9 cellular contexts compared by ENCODE assay signal in the genomic region with DNA sequence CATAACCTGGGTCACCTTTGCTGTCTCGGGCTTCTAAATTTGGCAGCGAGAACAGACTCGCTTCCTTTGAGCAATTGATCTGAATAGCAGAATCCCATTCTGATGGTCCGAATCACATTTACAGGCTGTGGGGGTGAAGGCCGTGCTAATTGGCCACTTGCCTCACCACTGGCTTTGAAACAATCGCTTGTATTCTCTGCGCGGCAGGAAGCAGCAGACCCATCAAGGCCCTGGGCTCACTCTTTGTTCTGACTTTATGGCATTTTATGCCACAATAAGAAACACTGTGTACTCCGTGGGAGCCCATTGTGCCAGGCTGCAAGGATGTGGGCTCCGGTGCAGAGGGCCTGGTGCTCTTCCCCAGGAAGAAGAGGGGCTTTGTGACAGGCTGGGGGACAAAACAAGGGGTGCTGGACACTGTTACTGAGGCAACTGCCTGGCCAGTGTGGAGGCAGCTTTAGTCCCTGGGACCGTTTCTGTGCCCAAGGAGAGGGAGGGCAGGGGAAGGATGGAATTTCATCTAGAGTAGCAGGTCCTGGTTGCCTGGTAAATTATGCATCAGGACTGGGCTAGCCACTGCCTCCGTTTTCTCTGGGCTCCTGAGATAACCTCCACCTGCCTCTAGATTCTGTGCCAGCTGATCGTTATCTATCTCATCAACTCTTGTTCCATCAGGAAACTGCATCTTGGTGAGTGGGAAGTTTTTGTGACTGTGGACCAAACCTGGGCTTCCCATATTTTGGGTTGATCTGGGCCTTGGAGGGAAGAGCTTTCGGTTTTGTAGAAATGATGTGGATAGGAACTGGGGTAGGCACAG.
A peak's percentile ranks its signal among the peaks of the same experiment; 100 is the strongest.
DNase-seq lines count a peak whose midpoint lies in the region; ATAC-seq and TF ChIP-seq lines count a peak whose summit lies in the region.
"Had no signal": no experiment of that assay in that cellular context is flagged by ENCODE, and none has a peak within 500 bp of the region (broad histone marks: within the 10 kb centered on the region; RNA-seq: fewer than 3 reads in every experiment).

No MANE protein-coding gene starts in this region.

- H3K4me1 ChIP-seq in CD8-positive, alpha-beta T cell (ENCODE audit: insufficient read depth, low read length) = peaks cover 5% of the 10 kb centered on the region
- peaks cover 15% of the 10 kb centered on the region for H3K4me1 ChIP-seq in cardiac muscle cell (ENCODE audit: low read depth)

- no peaks in the 10 kb centered on the region for H3K9me3 Mint-ChIP-seq in CD8-positive, alpha-beta T cell
- no peaks in the 10 kb centered on the region for H3K9me3 Mint-ChIP-seq in osteocyte (ENCODE audit: unreplicated experiment)

- POLR2A ChIA-PET in CD8-positive, alpha-beta T cell (lab: Charles Lee) = no interaction called here

- H3K27me3 Mint-ChIP-seq in CD8-positive, alpha-beta T cell (ENCODE audit: low read depth) = peaks cover 1% of the 10 kb centered on the region
- no peaks in the 10 kb centered on the region for H3K27me3 Mint-ChIP-seq in osteocyte (ENCODE audit: unreplicated experiment)

- no peak overlapping the region for H3K27ac ChIP-seq in CD8-positive, alpha-beta T cell (ENCODE audit: low read depth, low read length)
- peak overlapping the region; percentile 70 for H3K27ac ChIP-seq in cardiac muscle cell

- no peak for TF ChIP-seq CTCF in CD8-positive, alpha-beta T cell (IDR thresholded peaks at IDR 0.05)
- no peak for TF ChIP-seq CTCF in cardiac muscle cell (IDR thresholded peaks at IDR 0.05; ENCODE audit: low read depth, low read length)
- no peak for TF ChIP-seq CTCF in osteocyte (IDR thresholded peaks at IDR 0.05)

- H3K4me1 Mint-ChIP-seq in CD8-positive, alpha-beta T cell (ENCODE audit: low read depth) = peaks cover 7% of the 10 kb centered on the region
- H3K4me1 Mint-ChIP-seq in osteocyte (ENCODE audit: unreplicated experiment) = peaks cover 31% of the 10 kb centered on the region

- intact Hi-C loops in CD8-positive, alpha-beta T cell (cut with DNase I, micrococcal nuclease) = no loop called here

- no peak overlapping the region for H3K4me3 ChIP-seq in CD8-positive, alpha-beta T cell (ENCODE audit: low read depth, low read length)
- peak overlapping the region; percentile 69 for H3K4me3 ChIP-seq in cardiac muscle cell

- H3K27me3 ChIP-seq in CD8-positive, alpha-beta T cell (ENCODE audit: insufficient read depth, low read length) = no peaks in the 10 kb centered on the region
- H3K27me3 ChIP-seq in cardiac muscle cell = no peaks in the 10 kb centered on the region

- DNase-seq in CD8-positive, alpha-beta T cell = no peak
- peak; percentile 28 to 56 for DNase-seq in cardiac muscle cell (ENCODE audit: low read depth in 1 of 2, low spot score in 1 of 2)
- DNase-seq in osteocyte (ENCODE audit: extremely low spot score, unreplicated experiment) = no peak
- DNase-seq in H4 (ENCODE audit: low spot score) = no peak
- no peak for DNase-seq in NCI-H524 treated with DMSO at 0.1 percent for 48 hours (lab: John Stamatoyannopoulos, UW)
- DNase-seq: effector CD4-positive, alpha-beta T cell had no signal

- no peaks in the 10 kb centered on the region for H3K36me3 ChIP-seq in CD8-positive, alpha-beta T cell (ENCODE audit: insufficient read depth, low read length)
- no peaks in the 10 kb centered on the region for H3K36me3 ChIP-seq in cardiac muscle cell

- H3K36me3 Mint-ChIP-seq in CD8-positive, alpha-beta T cell = no peaks in the 10 kb centered on the region
- no peaks in the 10 kb centered on the region for H3K36me3 Mint-ChIP-seq in osteocyte (ENCODE audit: unreplicated experiment)

- CTCF ChIA-PET in CD8-positive, alpha-beta T cell (lab: Charles Lee) = interaction anchor here (1.2 to 1.7 kb wide), 3 partner anchors 11 to 701 kb away, joined by 3 read pairs; no protein-coding TSS in a partner anchor

- H3K27ac Mint-ChIP-seq in CD8-positive, alpha-beta T cell = no peak overlapping the region
- H3K27ac Mint-ChIP-seq in osteocyte (ENCODE audit: unreplicated experiment) = no peak overlapping the region

- ATAC-seq in CD8-positive, alpha-beta T cell = no peak
- no peak for ATAC-seq in SK-N-SH treated with all-trans-retinoic acid at 6 μM for 48 hours
- ATAC-seq in HG03342 (IDR thresholded peaks at IDR 0.05; ENCODE audit: unreplicated experiment) = no peak
- ATAC-seq in HG03469 (IDR thresholded peaks at IDR 0.05; ENCODE audit: unreplicated experiment) = no peak

- no peaks in the 10 kb centered on the region for H3K9me3 ChIP-seq in CD8-positive, alpha-beta T cell (ENCODE audit: low read length)
- H3K9me3 ChIP-seq in cardiac muscle cell (ENCODE audit: low read depth) = no peaks in the 10 kb centered on the region

- peak overlapping the region; percentile 35 for H3K4me3 Mint-ChIP-seq in CD8-positive, alpha-beta T cell
- peak overlapping the region; percentile 11 for H3K4me3 Mint-ChIP-seq in osteocyte (ENCODE audit: unreplicated experiment)

TF ChIP-seq in SK-N-SH treated with all-trans-retinoic acid at 6 μM for 48 hours, 23 proteins besides CTCF, POLR2A, EP300 and RAD21:
- no peak for TF ChIP-seq RARB (CRISPR knock-in tag; IDR thresholded peaks at IDR 0.05)
- 0 out of 2 replicates have a peak, but pooled peaks have one; percentile 5 for TF ChIP-seq ISL1 (CRISPR knock-in tag; IDR thresholded peaks at IDR 0.05)
- TF ChIP-seq, protein P1, sequence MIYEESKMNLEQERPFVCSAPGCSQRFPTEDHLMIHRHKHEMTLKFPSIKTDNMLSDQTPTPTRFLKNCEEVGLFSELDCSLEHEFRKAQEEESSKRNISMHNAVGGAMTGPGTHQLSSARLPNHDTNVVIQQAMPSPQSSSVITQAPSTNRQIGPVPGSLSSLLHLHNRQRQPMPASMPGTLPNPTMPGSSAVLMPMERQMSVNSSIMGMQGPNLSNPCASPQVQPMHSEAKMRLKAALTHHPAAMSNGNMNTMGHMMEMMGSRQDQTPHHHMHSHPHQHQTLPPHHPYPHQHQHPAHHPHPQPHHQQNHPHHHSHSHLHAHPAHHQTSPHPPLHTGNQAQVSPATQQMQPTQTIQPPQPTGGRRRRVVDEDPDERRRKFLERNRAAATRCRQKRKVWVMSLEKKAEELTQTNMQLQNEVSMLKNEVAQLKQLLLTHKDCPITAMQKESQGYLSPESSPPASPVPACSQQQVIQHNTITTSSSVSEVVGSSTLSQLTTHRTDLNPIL (CRISPR knock-in tag; IDR thresholded peaks at IDR 0.05; ENCODE audit: low read depth) = no peak
- TF ChIP-seq OSR1 (CRISPR knock-in tag; IDR thresholded peaks at IDR 0.05) = no peak
- no peak for TF ChIP-seq ZC3H10 (CRISPR knock-in tag; IDR thresholded peaks at IDR 0.05)
- no peak for TF ChIP-seq ARNTL (CRISPR knock-in tag; IDR thresholded peaks at IDR 0.05; ENCODE audit: borderline replicate concordance, low read depth)

Comparison
In these comparisons a context has a peak if more than half of its experiments do, and no peak if none do; other contexts are left out.
1. DNase-seq: peak in cardiac muscle cell (2 of 2); none in CD8-positive, alpha-beta T cell (0 of 7), osteocyte (single experiment), H4 (single experiment) and NCI-H524 treated with DMSO at 0.1 percent for 48 hours (single experiment).